21 cellular contexts compared by ENCODE assay signal in genomic region chr2:88188741-88189140, GRCh38. TPM values are rescaled to one million over a fixed set of nuclear protein-coding genes. Genes with fewer than 3 reads are reported as not detected.
A peak's percentile ranks its signal among the peaks of the same experiment; 100 is the strongest.
DNase-seq lines count a peak whose midpoint lies in the region; ATAC-seq and TF ChIP-seq lines count a peak whose summit lies in the region.
"Had no signal": no experiment of that assay in that cellular context is flagged by ENCODE, and none has a peak within 500 bp of the region (broad histone marks: within the 10 kb centered on the region; RNA-seq: fewer than 3 reads in every experiment).

No MANE protein-coding gene starts in this region.

- H3K27me3 ChIP-seq in mammary epithelial cell (ENCODE audit: insufficient read depth, low read length) (no peaks in the 10 kb centered on the region), breast epithelium (no peaks in the 10 kb centered on the region), fibroblast of lung (ENCODE audit: control insufficient read depth, insufficient read depth, low read length) (no peaks in the 10 kb centered on the region)
- H3K27me3 ChIP-seq: right atrium auricular region, SJSA1 had no signal

- DNase-seq in mammary epithelial cell (peak; percentile 44), breast epithelium (ENCODE audit: low spot score in 2 of 2) (no peak), RPMI7951 (ENCODE audit: low read depth) (peak; percentile 46), fibroblast of lung (ENCODE audit: low read depth in 2 of 2) (peak; percentile 9 to 74), stromal cell of bone marrow (ENCODE audit: low read depth) (peak; percentile 40), NCI-H2171 (lab: John Stamatoyannopoulos, UW) (no peak), coronary artery (ENCODE audit: low spot score) (no peak)
- DNase-seq: amniotic stem cell; CD8-positive, alpha-beta memory T cell; cerebellar nuclear complex; effector CD8-positive, alpha-beta T cell; EL; esophagus squamous epithelium; NCI-H524 treated with DMSO at 0.1 percent for 48 hours; T-helper 17 cell had no signal

- no peaks in the 10 kb centered on the region for H4K20me1 ChIP-seq in mammary epithelial cell (ENCODE audit: insufficient read depth, low read length)
- no peaks in the 10 kb centered on the region for H4K20me1 ChIP-seq in fibroblast of lung (ENCODE audit: control insufficient read depth, extremely low read depth, insufficient read depth, low read length)

- H3K4me3 ChIP-seq in mammary epithelial cell (replicated peaks in 1 of 3; ENCODE audit: insufficient read depth in 1 of 3, low read depth in 2 of 3, low read length in 3 of 3) (no peak overlapping the region), breast epithelium (no peak overlapping the region), fibroblast of lung (replicated peaks in 1 of 4; ENCODE audit: control extremely low read depth in 1 of 4, insufficient read depth in 1 of 4, low read depth in 3 of 4, low read length in 4 of 4) (no peak overlapping the region), coronary artery (no peak overlapping the region)
- H3K4me3 ChIP-seq: esophagus squamous epithelium, GM23338, right atrium auricular region, SJSA1, thoracic aorta had no signal

- intact Hi-C loops in mammary epithelial cell (cut with micrococcal nuclease): loop anchor here (1.0 to 5.0 kb wide), 4 partner anchors 186 to 483 kb away; no protein-coding TSS in a partner anchor
- intact Hi-C loops in breast epithelium (cut with DNase I; ENCODE audit: low total_unique reads): no loop called here

- no peaks in the 10 kb centered on the region for H3K4me1 ChIP-seq in mammary epithelial cell (ENCODE audit: insufficient read depth, low read length)
- no peaks in the 10 kb centered on the region for H3K4me1 ChIP-seq in breast epithelium
- no peaks in the 10 kb centered on the region for H3K4me1 ChIP-seq in fibroblast of lung (ENCODE audit: control insufficient read depth, extremely low read depth, insufficient read depth, low read length)
- H3K4me1 ChIP-seq: right atrium auricular region, SJSA1 had no signal

- H3K79me2 ChIP-seq in mammary epithelial cell (ENCODE audit: insufficient read depth, low read length) (no peaks in the 10 kb centered on the region), fibroblast of lung (ENCODE audit: control insufficient read depth, insufficient read depth, low read length) (no peaks in the 10 kb centered on the region)

- H3K36me3 ChIP-seq in mammary epithelial cell (ENCODE audit: insufficient read depth, low read length) (no peaks in the 10 kb centered on the region), breast epithelium (no peaks in the 10 kb centered on the region), fibroblast of lung (ENCODE audit: control insufficient read depth, insufficient read depth, low read length) (no peaks in the 10 kb centered on the region)
- H3K36me3 ChIP-seq: SJSA1, thoracic aorta had no signal

- no peak for ATAC-seq in GM19023 (IDR thresholded peaks at IDR 0.05; ENCODE audit: unreplicated experiment)
- ATAC-seq: T-helper 17 cell had no signal

- CTCF ChIA-PET in mammary epithelial cell (lab: Charles Lee; ENCODE audit: low non-redundant PET): interaction anchor here (0.5 kb wide), 1 partner anchor 128 kb away, joined by 3 read pairs; no protein-coding TSS in a partner anchor

- H3K27ac ChIP-seq in mammary epithelial cell (ENCODE audit: insufficient read depth, low read depth, low read length): no peak overlapping the region
- no peak overlapping the region for H3K27ac ChIP-seq in breast epithelium
- no peak overlapping the region for H3K27ac ChIP-seq in fibroblast of lung (ENCODE audit: insufficient read depth, low read length)
- H3K27ac ChIP-seq in coronary artery: no peak overlapping the region
- H3K27ac ChIP-seq: esophagus squamous epithelium, right atrium auricular region, SJSA1, thoracic aorta had no signal

- H3K9ac ChIP-seq in mammary epithelial cell (ENCODE audit: insufficient read depth, low read length): no peak overlapping the region
- H3K9ac ChIP-seq in fibroblast of lung (ENCODE audit: insufficient read depth, low read length): no peak overlapping the region

- in situ Hi-C loops in mammary epithelial cell (cut with MboI; ENCODE audit: low sequenced_read_pairs in 2 of 2): loop anchor here (25.0 kb wide), 3 partner anchors 274 to 474 kb away; partner anchors contain the start of gene FOXI3 (in 1 of the 2)

- TF ChIP-seq POLR2A in breast epithelium (IDR thresholded peaks at IDR 0.05): no peak

- H3K9me3 ChIP-seq in mammary epithelial cell (replicated peaks; ENCODE audit: insufficient read depth, low read length): no peaks in the 10 kb centered on the region
- no peaks in the 10 kb centered on the region for H3K9me3 ChIP-seq in breast epithelium
- H3K9me3 ChIP-seq in fibroblast of lung (ENCODE audit: control insufficient read depth, insufficient read depth, low read depth, low read length): no peaks in the 10 kb centered on the region
- H3K9me3 ChIP-seq: esophagus squamous epithelium, right atrium auricular region, SJSA1, thoracic aorta had no signal

- WGBS in mammary epithelial cell (ENCODE audit: low coverage, missing lambda C conversion rate): 67% methylated on average over 8 of the region's 8 CpGs

- dilution Hi-C loops in mammary epithelial cell (cut with HindIII; ENCODE audit: low sequenced_read_pairs): no loop called here

- TF ChIP-seq CTCF in mammary epithelial cell (conservative IDR thresholded peaks at IDR 0.05 in 1 of 2, IDR thresholded peaks at IDR 0.05 in 1 of 2; ENCODE audit: extremely low read depth in 1 of 2, insufficient read depth in 1 of 2, low read depth in 1 of 2, low read length in 2 of 2) (no peak), breast epithelium (IDR thresholded peaks at IDR 0.05) (no peak), fibroblast of lung (conservative IDR thresholded peaks at IDR 0.05 in 1 of 2, IDR thresholded peaks at IDR 0.05 in 1 of 2; ENCODE audit: low read depth in 1 of 2, low read length in 2 of 2) (no peak), coronary artery (IDR thresholded peaks at IDR 0.05) (no peak)

- H2AFZ ChIP-seq in mammary epithelial cell (ENCODE audit: low read depth, low read length) (no peak overlapping the region), fibroblast of lung (ENCODE audit: low read length) (no peak overlapping the region)
- H2AFZ ChIP-seq: GM23338 had no signal

- H3K4me2 ChIP-seq in mammary epithelial cell (ENCODE audit: insufficient read depth, low read depth, low read length) (no peak overlapping the region), fibroblast of lung (ENCODE audit: extremely low read depth, insufficient read depth, low read length) (no peak overlapping the region)
- H3K4me2 ChIP-seq: GM23338 had no signal

- no TSS peak for BruUV-seq in mammary epithelial cell (replicated peaks; lab: Mats Ljungman, UMichigan)

RNA-seq across cellular contexts. Expression of gene THNSL2, which starts 18.6 kb away (rescaled TPM):
- total RNA-seq in mammary epithelial cell (10 to 100 TPM in 1 of 2 donors, 1 to 10 TPM in 1; 2.4 to 28.5 TPM), breast epithelium (10 to 100 TPM; 35.7 to 40.2 (median 38.5) TPM), fibroblast of lung (9.9 and 17.5 TPM in 2 replicates)
- polyA plus RNA-seq in mammary epithelial cell (0.08 TPM), fibroblast of lung (6.0 TPM in 1 of 2 replicates, not detected in the other)
- polyA minus RNA-seq in mammary epithelial cell (not detected), fibroblast of lung (ENCODE audit: low replicate concordance) (17.8 TPM in 1 of 2 replicates, not detected in the other)
- total RNA-seq in RPMI7951 (2014; rRNA removed; shearing (Covaris generic)): 4.4 and 4.6 TPM in 2 replicates
- polyA plus RNA-seq in fibroblast of lung (2012): 4.4 TPM in 1 of 2 replicates, not detected in the other
- total RNA-seq: lung microvascular endothelial cell had no signal
- polyA plus RNA-seq: CD8-positive, alpha-beta memory T cell had no signal

Comparison
In these comparisons a context has a peak if more than half of its experiments do, and no peak if none do; other contexts are left out.
1. DNase-seq: peak in mammary epithelial cell (single experiment), RPMI7951 (single experiment), fibroblast of lung (2 of 2) and stromal cell of bone marrow (single experiment); none in breast epithelium (0 of 2), NCI-H2171 (single experiment) and coronary artery (single experiment).